In the genomic region with DNA sequence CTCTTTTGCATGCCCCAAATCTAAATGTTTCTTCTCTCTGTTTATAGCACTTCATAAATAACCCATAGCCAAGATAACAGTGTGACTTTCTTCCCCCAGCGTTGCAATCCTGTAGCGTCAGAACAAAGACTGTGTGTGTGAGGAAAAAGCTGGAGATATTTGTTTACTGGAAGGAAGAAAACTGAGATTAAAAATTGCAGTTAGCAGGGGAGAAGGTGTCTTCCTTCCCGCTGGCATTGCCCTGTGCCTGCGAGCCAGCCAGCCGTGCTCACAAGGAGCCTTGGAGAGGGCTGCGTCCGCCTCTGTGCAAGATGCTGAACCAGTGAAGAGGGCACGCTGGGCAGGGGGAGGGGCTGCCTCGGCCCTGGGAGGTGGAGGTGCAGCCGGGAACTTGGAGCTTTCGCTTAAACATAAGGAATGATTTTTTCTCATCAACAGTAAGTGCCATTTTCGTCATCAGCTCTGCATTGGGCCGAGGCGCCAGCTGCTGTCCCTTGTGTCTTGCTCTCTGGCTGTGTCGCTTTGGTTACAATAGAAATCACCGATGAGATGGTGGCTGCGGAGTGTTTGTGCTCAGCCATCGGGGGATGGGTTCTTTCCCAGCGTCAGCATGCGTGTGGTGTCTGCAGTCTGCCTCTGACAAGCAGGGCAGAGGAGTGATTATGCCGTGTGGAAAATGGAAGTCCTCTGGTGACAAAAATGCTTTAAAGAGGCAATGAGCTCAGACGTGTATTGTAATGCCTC, we compare ENCODE assay signal across 8 cellular contexts.
DNase-seq lines count a peak whose midpoint lies in the region; ATAC-seq and TF ChIP-seq lines count a peak whose summit lies in the region.

No MANE protein-coding gene starts in this region.

- peak overlapping the region; percentile 48 for H3K4me2 ChIP-seq in SU-DHL-6 (ENCODE audit: low read depth, low read length, poor library complexity, severe bottlenecking)

- TF ChIP-seq CTCF in GM12865 (IDR thresholded peaks at IDR 0.05; ENCODE audit: insufficient read depth, low read depth, low read length, missing control alignments) (no peak), SU-DHL-6 (IDR thresholded peaks at IDR 0.05; ENCODE audit: insufficient read depth, low read length, poor library complexity, severe bottlenecking) (no peak), fibroblast of the aortic adventitia (IDR thresholded peaks at IDR 0.05; ENCODE audit: insufficient read depth, low read length) (no peak), nephron (IDR thresholded peaks at IDR 0.05; ENCODE audit: unreplicated experiment in 3 of 3) (no peak), foreskin keratinocyte (conservative IDR thresholded peaks at IDR 0.05) (no peak)

- ATAC-seq in HG03135 (IDR thresholded peaks at IDR 0.05; ENCODE audit: unreplicated experiment) (peak; percentile 58), HG03025 (IDR thresholded peaks at IDR 0.05; ENCODE audit: low FRiP score, unreplicated experiment) (no peak), foreskin keratinocyte (no peak)

- no peaks in the 10 kb centered on the region for H4K20me1 ChIP-seq in SU-DHL-6 (ENCODE audit: low read depth, low read length)

- peak overlapping the region; percentile 17 for H3K9ac ChIP-seq in SU-DHL-6 (ENCODE audit: low read length)

- H3K4me1 Mint-ChIP-seq in nephron = peaks cover 37% of the 10 kb centered on the region

- DNase-seq in GM12865 (ENCODE audit: low read depth) = peak; percentile 65
- DNase-seq in fibroblast of the aortic adventitia (ENCODE audit: low read depth) = peak; percentile 41
- DNase-seq in GOT3 (lab: John Stamatoyannopoulos, UW) = no peak
- no peak for DNase-seq in foreskin keratinocyte

- H3K9me3 ChIP-seq in SU-DHL-6 (ENCODE audit: insufficient read depth, low read length) = no peaks in the 10 kb centered on the region

- peak overlapping the region; percentile 85 to 87 (median 86) for H3K27ac Mint-ChIP-seq in nephron

- H3K27me3 ChIP-seq in SU-DHL-6 (ENCODE audit: low read length) = no peaks in the 10 kb centered on the region
- H3K27me3 ChIP-seq in foreskin keratinocyte = no peaks in the 10 kb centered on the region

- peaks cover 4% of the 10 kb centered on the region; the same call in 1 of the 2 replicates for H3K36me3 ChIP-seq in SU-DHL-6 (ENCODE audit: low read length)

- H3F3A ChIP-seq in SU-DHL-6 (ENCODE audit: insufficient read depth) = no peaks in the 10 kb centered on the region

- H3K4me3 Mint-ChIP-seq in nephron = peak overlapping the region; percentile 89 to 91 (median 90)

- no peaks in the 10 kb centered on the region for H3K4me1 ChIP-seq in foreskin keratinocyte

- no peak overlapping the region for H2AFZ ChIP-seq in SU-DHL-6 (ENCODE audit: low read depth, low read length, severe bottlenecking)

- H3K9me2 ChIP-seq in SU-DHL-6 (replicated peaks; ENCODE audit: insufficient read depth, low read length) = no peaks in the 10 kb centered on the region

- H3K27ac ChIP-seq in SU-DHL-6 (ENCODE audit: low read depth, low read length) (peak overlapping the region; percentile 62), foreskin keratinocyte (no peak overlapping the region)

- peak overlapping the region; percentile 45 for H3K4me3 ChIP-seq in GM12865 (ENCODE audit: low read depth, low read length)
- H3K4me3 ChIP-seq in SU-DHL-6 (ENCODE audit: insufficient read depth, low read length, poor library complexity, severe bottlenecking) = no peak overlapping the region
- peak overlapping the region; percentile 60 for H3K4me3 ChIP-seq in fibroblast of the aortic adventitia (ENCODE audit: low read depth, low read length)

- peaks cover 17% of the 10 kb centered on the region; the same call in 1 of the 2 replicates for H3K79me2 ChIP-seq in SU-DHL-6 (ENCODE audit: insufficient read depth, low read length)

- peaks cover 13% of the 10 kb centered on the region for H3K36me3 Mint-ChIP-seq in nephron (ENCODE audit: low read depth)

- no peaks in the 10 kb centered on the region for H3K27me3 Mint-ChIP-seq in nephron (ENCODE audit: low read depth)

- H3K9me3 Mint-ChIP-seq in nephron = no peaks in the 10 kb centered on the region

Comparison
In these comparisons a context has a peak if more than half of its experiments do, and no peak if none do; other contexts are left out.
1. DNase-seq: peak in GM12865 (single experiment) and fibroblast of the aortic adventitia (single experiment); none in GOT3 (single experiment) and foreskin keratinocyte (0 of 2).